20 cellular contexts compared by ENCODE assay signal in the genomic region with DNA sequence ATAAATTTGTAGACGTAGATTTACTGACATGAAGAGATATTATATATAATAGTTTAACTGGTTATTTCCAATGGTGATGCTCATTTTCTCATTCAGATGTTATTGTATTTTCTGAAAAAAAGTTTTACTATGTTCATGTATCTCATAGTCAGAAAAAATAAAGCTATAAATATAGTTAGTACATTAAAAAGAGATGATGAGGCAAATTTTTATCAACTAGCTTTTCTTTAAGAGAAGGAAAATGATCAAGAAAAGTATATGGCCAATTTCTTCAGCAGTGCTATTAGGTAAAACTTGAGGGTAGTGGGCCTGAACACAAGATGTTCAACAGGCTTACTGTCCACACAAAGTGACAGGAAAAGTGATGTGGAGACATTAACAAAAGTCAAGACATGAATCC. TPM values are rescaled to one million over a fixed set of nuclear protein-coding genes. Genes with fewer than 3 reads are reported as not detected.
DNase-seq lines count a peak whose midpoint lies in the region; ATAC-seq, FAIRE-seq and TF ChIP-seq lines count a peak whose summit lies in the region.
"Had no signal": no experiment of that assay in that cellular context is flagged by ENCODE, and none has a peak within 500 bp of the region (broad histone marks: within the 10 kb centered on the region; RNA-seq: fewer than 3 reads in every experiment).

No MANE protein-coding gene starts in this region.

- intact Hi-C loops in HepG2 (cut with micrococcal nuclease; ENCODE audit: unreplicated experiment) = no loop called here
- intact Hi-C loops in right lobe of liver (cut with DNase I) = no loop called here
- intact Hi-C loops in K562 (cut with micrococcal nuclease) = no loop called here

- H4K20me1 ChIP-seq in HepG2 (ENCODE audit: insufficient read depth, low read length) (0 out of 2 replicates have a peak, but pooled peaks cover 4% of the 10 kb centered on the region), K562 (replicated peaks; ENCODE audit: control insufficient read depth, insufficient read depth, low read length) (no peaks in the 10 kb centered on the region)
- H4K20me1 ChIP-seq: BLaER1 treated with 17β-estradiol and CSF1 and Interleukin-3, amounts not matched to agents 10 nM and 100 nM had no signal

- H3K4me1 ChIP-seq in HepG2 (ENCODE audit: insufficient read depth, low read length) = peaks cover 10% of the 10 kb centered on the region
- H3K4me1 ChIP-seq in right lobe of liver = no peaks in the 10 kb centered on the region
- H3K4me1 ChIP-seq in K562 (replicated peaks in 1 of 2; ENCODE audit: control insufficient read depth in 2 of 2, insufficient read depth in 2 of 2, low read length in 2 of 2) = no peaks in the 10 kb centered on the region
- H3K4me1 ChIP-seq: BLaER1 treated with 17β-estradiol and CSF1 and Interleukin-3, amounts not matched to agents 10 nM and 100 nM had no signal

- POLR2A ChIA-PET in HepG2 (lab: Yijun Ruan, JAX) (no interaction called here), K562 (lab: Yijun Ruan, JAX) (interaction anchor here (4.0 kb wide), 1 partner anchor 11 kb away, joined by 20 read pairs; a partner anchor contains a TSS)

- TF ChIP-seq EP300 in HepG2 (IDR thresholded peaks at IDR 0.05; ENCODE audit: low read depth in 2 of 2, low read length in 2 of 2) (no peak), HepG2 (CRISPR knock-in tag; IDR thresholded peaks at IDR 0.05; ENCODE audit: borderline replicate concordance) (no peak), K562 (IDR thresholded peaks at IDR 0.05; ENCODE audit: low read length) (no peak)

- in situ Hi-C loops in HepG2 (cut with HindIII; ENCODE audit: extremely low pct_ligation_motif_present, low pct_unique_long_range_greater_than_20kb) (no loop called here), K562 (cut with MboI) (loop anchor here (25.0 kb wide), 1 partner anchor 470 kb away; no protein-coding TSS in a partner anchor)

- H3K27me3 ChIP-seq in HepG2 (ENCODE audit: control insufficient read depth in 1 of 2, insufficient read depth in 2 of 2, low read length in 2 of 2) (no peaks in the 10 kb centered on the region), right lobe of liver (no peaks in the 10 kb centered on the region), K562 (ENCODE audit: control insufficient read depth in 2 of 2, insufficient read depth in 2 of 2, low read length in 2 of 2) (no peaks in the 10 kb centered on the region)
- H3K27me3 ChIP-seq: BLaER1 treated with 17β-estradiol and CSF1 and Interleukin-3, amounts not matched to agents 10 nM and 100 nM had no signal

- BruUV-seq in HepG2 (replicated peaks; lab: Mats Ljungman, UMichigan) (no TSS peak), K562 (replicated peaks; lab: Mats Ljungman, UMichigan) (no TSS peak)

- H3K27ac ChIP-seq in HepG2 (ENCODE audit: extremely low read length, insufficient read depth, low read length) (no peak overlapping the region), right lobe of liver (no peak overlapping the region), K562 (ENCODE audit: extremely low read depth, low read depth, low read length) (no peak overlapping the region)
- H3K27ac ChIP-seq: BLaER1 treated with 17β-estradiol and CSF1 and Interleukin-3, amounts not matched to agents 10 nM and 100 nM; C4-2B had no signal

- ATAC-seq in HepG2 (no peak), right lobe of liver (no peak), K562 (no peak), HG03280 (IDR thresholded peaks at IDR 0.05; ENCODE audit: unreplicated experiment) (no peak)
- ATAC-seq: CD8-positive, alpha-beta T cell; GM12878 had no signal

- 94% methylated on average over 1 of the region's 1 CpG for WGBS in HepG2 (ENCODE audit: low lambda C conversion rate)
- 100% methylated on average over 1 of the region's 1 CpG for whole genome bisulfite sequencing in right lobe of liver (ENCODE audit: insufficient coverage, low coverage, low lambda C conversion rate, missing lambda C conversion rate)
- 100% methylated on average over 1 of the region's 1 CpG for WGBS in K562 (ENCODE audit: insufficient coverage, low coverage, missing lambda C conversion rate)

- no peak for TF ChIP-seq CTCF in HepG2 (CRISPR knock-in tag; IDR thresholded peaks at IDR 0.05)
- TF ChIP-seq CTCF in right lobe of liver (IDR thresholded peaks at IDR 0.05) = no peak
- no peak for TF ChIP-seq CTCF in K562 (IDR thresholded peaks at IDR 0.05 in 2 of 3, conservative IDR thresholded peaks at IDR 0.05 in 1 of 3; ENCODE audit: insufficient read depth in 2 of 3, low read depth in 1 of 3, low read length in 3 of 3)

- no peak for FAIRE-seq in HepG2 (lab: Jason Lieb, UNC)
- FAIRE-seq in G401.6 (lab: Jason Lieb, UNC) = peak; percentile 70
- no peak for FAIRE-seq in K562 (lab: Jason Lieb, UNC)
- FAIRE-seq: D721Med, GM12878, GM12892 had no signal

- no peak overlapping the region for H2AFZ ChIP-seq in HepG2 (ENCODE audit: low read length)
- no peak overlapping the region for H2AFZ ChIP-seq in K562 (ENCODE audit: low read depth, low read length)

- H3K9me1 ChIP-seq in K562 (ENCODE audit: control insufficient read depth, insufficient read depth, low read length) = no peaks in the 10 kb centered on the region

- H3K4me3 ChIP-seq in HepG2 (replicated peaks in 1 of 3; ENCODE audit: insufficient read depth in 1 of 3, low read depth in 2 of 3, low read length in 3 of 3) (no peak overlapping the region), right lobe of liver (no peak overlapping the region), K562 (no peak overlapping the region)
- H3K4me3 ChIP-seq: BLaER1 treated with 17β-estradiol and CSF1 and Interleukin-3, amounts not matched to agents 10 nM and 100 nM; GM12878 had no signal

- H3K36me3 ChIP-seq in HepG2 (replicated peaks in 1 of 2; ENCODE audit: control insufficient read depth in 1 of 2, insufficient read depth in 2 of 2, low read length in 2 of 2) (peaks cover 19 to 82% of the 10 kb centered on the region in 2 experiments), right lobe of liver (peaks cover 0 to 35% (median 5%) of the 10 kb centered on the region in 4 donors), K562 (ENCODE audit: control insufficient read depth, insufficient read depth, low read length) (peaks cover 75% of the 10 kb centered on the region)

- no peak for TF ChIP-seq RAD21 in HepG2 (CRISPR knock-in tag; IDR thresholded peaks at IDR 0.05)
- no peak for TF ChIP-seq RAD21 in K562 (CRISPR knock-in tag; conservative IDR thresholded peaks at IDR 0.05 in 1 of 2, IDR thresholded peaks at IDR 0.05 in 1 of 2)

- TF ChIP-seq POLR2A in HepG2 (IDR thresholded peaks at IDR 0.05; ENCODE audit: insufficient read depth in 1 of 2, low read depth in 2 of 2, low read length in 2 of 2) = no peak
- TF ChIP-seq POLR2A in right lobe of liver (IDR thresholded peaks at IDR 0.05) = no peak
- no peak for TF ChIP-seq POLR2A in K562 (conservative IDR thresholded peaks at IDR 0.05)

- H3K4me2 ChIP-seq in HepG2 (ENCODE audit: low read depth, low read length) = no peak overlapping the region
- no peak overlapping the region for H3K4me2 ChIP-seq in K562 (ENCODE audit: insufficient read depth, low read length)
- H3K4me2 ChIP-seq: BLaER1 treated with 17β-estradiol and CSF1 and Interleukin-3, amounts not matched to agents 10 nM and 100 nM had no signal

- no peaks in the 10 kb centered on the region for H3K9me3 ChIP-seq in HepG2 (ENCODE audit: low read length)
- H3K9me3 ChIP-seq in right lobe of liver = no peaks in the 10 kb centered on the region
- H3K9me3 ChIP-seq in K562 (replicated peaks; ENCODE audit: control insufficient read depth, insufficient read depth, low read depth, low read length) = no peaks in the 10 kb centered on the region
- H3K9me3 ChIP-seq: BLaER1 treated with 17β-estradiol and CSF1 and Interleukin-3, amounts not matched to agents 10 nM and 100 nM; Caco-2 had no signal

- H3K79me2 ChIP-seq in HepG2 (ENCODE audit: insufficient read depth, low read length) (peaks cover 3% of the 10 kb centered on the region), K562 (ENCODE audit: control insufficient read depth, insufficient read depth, low read length) (no peaks in the 10 kb centered on the region)

- CTCF ChIA-PET in HepG2 (lab: Yijun Ruan, JAX; ENCODE audit: low intra/inter-chr PET ratio, low total read pairs) (no interaction called here), K562 (lab: Yijun Ruan, JAX; ENCODE audit: low intra/inter-chr PET ratio) (no interaction called here)

- H3K9ac ChIP-seq in HepG2 (ENCODE audit: insufficient read depth, low read depth, low read length) = no peak overlapping the region
- no peak overlapping the region for H3K9ac ChIP-seq in K562 (ENCODE audit: insufficient read depth in 1 of 2, low read depth in 2 of 2, low read length in 2 of 2)
- H3K9ac ChIP-seq: BLaER1 treated with 17β-estradiol and CSF1 and Interleukin-3, amounts not matched to agents 10 nM and 100 nM had no signal

- DNase-seq in HepG2 (ENCODE audit: low spot score) (no peak), right lobe of liver (no peak), K562 (ENCODE audit: extremely low read depth in 1 of 4, low spot score in 3 of 4) (no peak), GOT3 (lab: John Stamatoyannopoulos, UW) (no peak)
- DNase-seq in activated CD4-positive, CD25-positive, alpha-beta regulatory T cell treated with anti-CD3 and anti-CD28 coated beads, Interleukin-2, amount 50 U/mL, for 72 hours = no peak
- DNase-seq: 8988T; AML-193; Caco-2; Calu3; CD4-positive, alpha-beta T cell; CD8-positive, alpha-beta T cell; DMS79 treated with DMSO at 0.1 percent for 48 hours; GDM1 had no signal

RNA-seq across cellular contexts. Expression of a gene that starts 11.7 kb away (rescaled TPM):
- total RNA-seq in HepG2 (2016; rRNA removed; fragmentation: Illumina TruSeq; extraction: Trizol) = 63.0 and 67.1 TPM in 2 replicates
- total RNA-seq in HepG2 (2016; cell fraction: cytosol; rRNA removed; fragmentation: Illumina TruSeq; extraction: Trizol; ENCODE audit: low read depth) = 9.8 and 11.3 TPM in 2 replicates
- 65.1 and 67.5 TPM in 2 replicates for total RNA-seq in HepG2 (2016; cell fraction: insoluble cytoplasmic fraction; rRNA removed; fragmentation: Illumina TruSeq; extraction: Trizol)
- 13.3 and 17.1 TPM in 2 replicates for total RNA-seq in HepG2 (2016; cell fraction: membrane; rRNA removed; fragmentation: Illumina TruSeq; extraction: Trizol)
- total RNA-seq in HepG2 (2016; cell fraction: nucleus; rRNA removed; fragmentation: Illumina TruSeq; extraction: Trizol) = 163 and 169 TPM in 2 replicates
- polyA plus RNA-seq in HepG2 (2011; rRNA removed) = 38.0 and 39.1 TPM in 2 replicates
- 12.5 and 17.8 TPM in 2 replicates for polyA plus RNA-seq in HepG2 (2011; cell fraction: cytosol; rRNA removed)
- 80.7 and 97.9 TPM in 2 replicates for polyA plus RNA-seq in HepG2 (2011; cell fraction: nucleus; rRNA removed)
- 25.2 and 35.3 TPM in 2 replicates for polyA plus RNA-seq in HepG2 (2012)
- 1.3 and 1.8 TPM in 2 replicates for polyA plus RNA-seq in HepG2 (2016; cell fraction: cytosol; fragmentation: Illumina TruSeq; extraction: Trizol; ENCODE audit: low read depth)
- 31.1 and 32.4 TPM in 2 replicates for polyA plus RNA-seq in HepG2 (2016; cell fraction: insoluble cytoplasmic fraction; fragmentation: Illumina TruSeq; extraction: Trizol; ENCODE audit: low read depth)
- polyA plus RNA-seq in HepG2 (2016; cell fraction: membrane; fragmentation: Illumina TruSeq; extraction: Trizol; ENCODE audit: low read depth) = 3.7 TPM in 2 replicates
- polyA plus RNA-seq in HepG2 (2016; cell fraction: nucleus; fragmentation: Illumina TruSeq; extraction: Trizol; ENCODE audit: insufficient read depth, low read depth) = 95.6 and 102 TPM in 2 replicates
- polyA minus RNA-seq in HepG2 (2011; rRNA and poly(A)+ RNA removed; ENCODE audit: low replicate concordance) = 6.0 and 33.9 TPM in 2 replicates
- 24.3 and 27.9 TPM in 2 replicates for polyA minus RNA-seq in HepG2 (2011; cell fraction: cytosol; rRNA and poly(A)+ RNA removed)
- polyA minus RNA-seq in HepG2 (2011; cell fraction: nucleus; rRNA and poly(A)+ RNA removed) = 383 and 385 TPM in 2 replicates
- 1 to 10 TPM; 4.7 to 8.9 (median 7.2) TPM for total RNA-seq in right lobe of liver
- total RNA-seq in K562 (2011; cell fraction: chromatin; rRNA removed; ENCODE audit: low replicate concordance) = 40.6 and 134 TPM in 2 replicates
- total RNA-seq in K562 (2011; cell fraction: nucleolus; rRNA removed) = 16.2 and 28.6 TPM in 2 replicates
- 40.7 and 49.7 TPM in 2 replicates for total RNA-seq in K562 (2011; cell fraction: nucleoplasm; rRNA removed)
- total RNA-seq in K562 (2014; rRNA removed) = 18.5 and 26.1 TPM in 2 replicates
- 26.3 and 29.9 TPM in 2 replicates for total RNA-seq in K562 (2014; rRNA removed; fragmentation: Illumina TruSeq; extraction: Trizol)
- total RNA-seq in K562 (2015; rRNA removed; fragmentation: Illumina TruSeq; extraction: Trizol) = 27.7 and 29.3 TPM in 2 replicates
- total RNA-seq in K562 (2021) = 17.2 and 20.8 TPM in 2 replicates
- polyA plus RNA-seq in K562 (2011; rRNA removed) = 30.0 and 34.9 TPM in 2 replicates
- 8.0 and 13.6 TPM in 2 replicates for polyA plus RNA-seq in K562 (2011; cell fraction: cytosol; rRNA removed)
- 39.4 and 45.7 TPM in 2 replicates for polyA plus RNA-seq in K562 (2011; cell fraction: nucleus; rRNA removed)
- polyA plus RNA-seq in K562 (2012) = 7.5 and 9.2 TPM in 2 replicates
- 14.2 and 16.5 TPM in 2 replicates for polyA plus RNA-seq in K562 (2014; fragmentation: Illumina TruSeq; extraction: Trizol)
- polyA plus RNA-seq in K562 (2014; fragmentation: Nextera tagmentation; extraction: Ambion mirVana) = 1 to 10 TPM; 5.2 to 8.7 TPM
- 20.8 and 21.2 TPM in 2 replicates for polyA plus RNA-seq in K562 (2014; rRNA removed)
- polyA minus RNA-seq in K562 (2011; rRNA and poly(A)+ RNA removed) = 84.5 and 90.4 TPM in 2 replicates
- 9.7 and 20.7 TPM in 2 replicates for polyA minus RNA-seq in K562 (2011; cell fraction: cytosol; rRNA and poly(A)+ RNA removed)
- 54.7 and 82.5 TPM in 2 replicates for polyA minus RNA-seq in K562 (2011; cell fraction: nucleus; rRNA and poly(A)+ RNA removed)
